Comparison of ENCODE assay signal across 7 cellular contexts in genomic region chr12:62933871-62934798, GRCh38. TPM values are rescaled to one million over a fixed set of nuclear protein-coding genes. Genes with fewer than 3 reads are reported as not detected.
DNase-seq lines count a peak whose midpoint lies in the region; ATAC-seq and TF ChIP-seq lines count a peak whose summit lies in the region.

No MANE protein-coding gene starts in this region.

- no peak for TF ChIP-seq CTCF in thoracic aorta (IDR thresholded peaks at IDR 0.05)

- ATAC-seq in GM19438 (IDR thresholded peaks at IDR 0.05; ENCODE audit: low read depth, unreplicated experiment) (peak; percentile 50), HG03521 (IDR thresholded peaks at IDR 0.05; ENCODE audit: unreplicated experiment) (peak; percentile 42), thoracic aorta (ENCODE audit: insufficient number of reproducible peaks, low FRiP score, low read depth) (peak; percentile 21)

- H3K36me3 ChIP-seq in SK-N-MC (ENCODE audit: insufficient read depth, low read length) (no peaks in the 10 kb centered on the region), thoracic aorta (no peaks in the 10 kb centered on the region)

- peak; percentile 57 for DNase-seq in EL
- DNase-seq in SK-N-MC (ENCODE audit: low read depth, low spot score), result no peak
- DNase-seq in ecto neural progenitor cell (ENCODE audit: low spot score), result peak; percentile 81
- DNase-seq in medulla oblongata (ENCODE audit: extremely low spot score), result peak; percentile 49
- no peak for DNase-seq in thoracic aorta (ENCODE audit: low spot score)

- H3K9me3 ChIP-seq in SK-N-MC (ENCODE audit: low read depth, low read length) (no peaks in the 10 kb centered on the region), thoracic aorta (no peaks in the 10 kb centered on the region)

- peak overlapping the region; percentile 14 for H3K9ac ChIP-seq in SK-N-MC (ENCODE audit: insufficient read length)

- no peaks in the 10 kb centered on the region for H3K27me3 ChIP-seq in thoracic aorta (replicated peaks; ENCODE audit: insufficient read depth)

- H3K4me3 ChIP-seq in SK-N-MC (peak overlapping the region; percentile 78), thoracic aorta (peak overlapping the region; percentile 75)

- H3K4me1 ChIP-seq in thoracic aorta (ENCODE audit: control insufficient read depth in 1 of 2, low read depth in 2 of 2), result no peaks in the 10 kb centered on the region

- H3K27ac ChIP-seq in SK-N-MC (no peak overlapping the region), thoracic aorta (peak overlapping the region; percentile 43 to 51)

RNA-seq across cellular contexts. Expression of gene PPM1H, which starts 0.8 kb away (rescaled TPM):
- total RNA-seq in thoracic aorta, result 10 to 100 TPM in 1 of 2 donors, 1 to 10 TPM in 1; 9.1 to 10.3 TPM

Comparison
In these comparisons a context has a peak if more than half of its experiments do, and no peak if none do; other contexts are left out.
1. DNase-seq: peak in EL (single experiment), ecto neural progenitor cell (single experiment) and medulla oblongata (single experiment); none in SK-N-MC (single experiment) and thoracic aorta (single experiment).
2. Peak in every context shown above with its lines, with median percentiles within 50 percentile points of each other: ATAC-seq.